Comparison of ENCODE assay signal across 1 cellular context in the genomic region with DNA sequence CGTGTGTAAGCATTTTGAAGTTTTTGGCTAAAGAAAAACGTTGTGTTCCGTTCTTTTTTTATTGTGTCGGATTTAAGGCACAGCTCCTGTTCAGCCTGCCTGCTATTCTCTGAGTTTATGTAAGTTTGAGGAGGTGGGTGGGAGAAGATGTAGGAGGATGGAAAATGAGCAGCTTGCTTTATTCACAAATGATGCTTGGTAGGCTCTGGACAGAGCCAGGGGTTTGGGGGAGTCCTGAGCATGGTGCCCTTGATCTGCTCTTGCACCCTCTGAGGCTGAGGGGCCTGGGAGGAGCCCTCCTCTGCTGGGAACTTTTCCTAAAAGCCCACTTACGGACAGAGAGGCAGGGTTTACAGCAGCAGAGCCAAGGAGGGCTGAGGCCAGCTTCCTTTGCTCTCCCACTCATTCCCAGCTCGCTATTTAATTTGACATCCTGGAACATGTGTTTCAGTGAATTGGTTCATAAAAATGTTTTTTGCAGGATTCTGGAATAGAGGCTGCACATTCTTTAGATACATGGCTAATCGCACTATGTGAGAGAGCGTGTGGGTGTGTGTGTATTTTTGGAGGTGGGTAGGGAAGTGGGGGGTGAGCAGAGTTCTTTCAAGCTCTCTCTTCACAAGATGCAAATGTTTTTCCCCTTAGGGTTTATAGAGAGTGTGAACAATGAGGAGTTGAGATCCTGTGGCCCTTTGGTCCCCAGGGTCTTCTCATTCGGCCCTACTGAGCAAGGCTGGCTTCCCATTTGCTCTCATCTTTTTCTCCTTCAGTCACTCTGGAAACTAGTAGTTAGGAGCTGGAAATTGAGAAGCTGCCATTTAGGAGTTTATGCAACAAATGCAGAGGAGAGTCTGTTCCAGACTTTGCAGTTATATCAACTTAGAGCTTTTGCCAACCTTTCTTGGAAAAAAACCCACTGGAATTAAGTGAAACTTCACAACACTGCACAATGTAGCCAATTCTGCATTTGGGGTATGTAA.
TF ChIP-seq lines count a peak whose summit lies in the region.

No MANE protein-coding gene starts in this region.

TF ChIP-seq in GM23338, 12 proteins besides CTCF, POLR2A, EP300 and RAD21 (continued from another document):
- TF ChIP-seq, protein P1, sequence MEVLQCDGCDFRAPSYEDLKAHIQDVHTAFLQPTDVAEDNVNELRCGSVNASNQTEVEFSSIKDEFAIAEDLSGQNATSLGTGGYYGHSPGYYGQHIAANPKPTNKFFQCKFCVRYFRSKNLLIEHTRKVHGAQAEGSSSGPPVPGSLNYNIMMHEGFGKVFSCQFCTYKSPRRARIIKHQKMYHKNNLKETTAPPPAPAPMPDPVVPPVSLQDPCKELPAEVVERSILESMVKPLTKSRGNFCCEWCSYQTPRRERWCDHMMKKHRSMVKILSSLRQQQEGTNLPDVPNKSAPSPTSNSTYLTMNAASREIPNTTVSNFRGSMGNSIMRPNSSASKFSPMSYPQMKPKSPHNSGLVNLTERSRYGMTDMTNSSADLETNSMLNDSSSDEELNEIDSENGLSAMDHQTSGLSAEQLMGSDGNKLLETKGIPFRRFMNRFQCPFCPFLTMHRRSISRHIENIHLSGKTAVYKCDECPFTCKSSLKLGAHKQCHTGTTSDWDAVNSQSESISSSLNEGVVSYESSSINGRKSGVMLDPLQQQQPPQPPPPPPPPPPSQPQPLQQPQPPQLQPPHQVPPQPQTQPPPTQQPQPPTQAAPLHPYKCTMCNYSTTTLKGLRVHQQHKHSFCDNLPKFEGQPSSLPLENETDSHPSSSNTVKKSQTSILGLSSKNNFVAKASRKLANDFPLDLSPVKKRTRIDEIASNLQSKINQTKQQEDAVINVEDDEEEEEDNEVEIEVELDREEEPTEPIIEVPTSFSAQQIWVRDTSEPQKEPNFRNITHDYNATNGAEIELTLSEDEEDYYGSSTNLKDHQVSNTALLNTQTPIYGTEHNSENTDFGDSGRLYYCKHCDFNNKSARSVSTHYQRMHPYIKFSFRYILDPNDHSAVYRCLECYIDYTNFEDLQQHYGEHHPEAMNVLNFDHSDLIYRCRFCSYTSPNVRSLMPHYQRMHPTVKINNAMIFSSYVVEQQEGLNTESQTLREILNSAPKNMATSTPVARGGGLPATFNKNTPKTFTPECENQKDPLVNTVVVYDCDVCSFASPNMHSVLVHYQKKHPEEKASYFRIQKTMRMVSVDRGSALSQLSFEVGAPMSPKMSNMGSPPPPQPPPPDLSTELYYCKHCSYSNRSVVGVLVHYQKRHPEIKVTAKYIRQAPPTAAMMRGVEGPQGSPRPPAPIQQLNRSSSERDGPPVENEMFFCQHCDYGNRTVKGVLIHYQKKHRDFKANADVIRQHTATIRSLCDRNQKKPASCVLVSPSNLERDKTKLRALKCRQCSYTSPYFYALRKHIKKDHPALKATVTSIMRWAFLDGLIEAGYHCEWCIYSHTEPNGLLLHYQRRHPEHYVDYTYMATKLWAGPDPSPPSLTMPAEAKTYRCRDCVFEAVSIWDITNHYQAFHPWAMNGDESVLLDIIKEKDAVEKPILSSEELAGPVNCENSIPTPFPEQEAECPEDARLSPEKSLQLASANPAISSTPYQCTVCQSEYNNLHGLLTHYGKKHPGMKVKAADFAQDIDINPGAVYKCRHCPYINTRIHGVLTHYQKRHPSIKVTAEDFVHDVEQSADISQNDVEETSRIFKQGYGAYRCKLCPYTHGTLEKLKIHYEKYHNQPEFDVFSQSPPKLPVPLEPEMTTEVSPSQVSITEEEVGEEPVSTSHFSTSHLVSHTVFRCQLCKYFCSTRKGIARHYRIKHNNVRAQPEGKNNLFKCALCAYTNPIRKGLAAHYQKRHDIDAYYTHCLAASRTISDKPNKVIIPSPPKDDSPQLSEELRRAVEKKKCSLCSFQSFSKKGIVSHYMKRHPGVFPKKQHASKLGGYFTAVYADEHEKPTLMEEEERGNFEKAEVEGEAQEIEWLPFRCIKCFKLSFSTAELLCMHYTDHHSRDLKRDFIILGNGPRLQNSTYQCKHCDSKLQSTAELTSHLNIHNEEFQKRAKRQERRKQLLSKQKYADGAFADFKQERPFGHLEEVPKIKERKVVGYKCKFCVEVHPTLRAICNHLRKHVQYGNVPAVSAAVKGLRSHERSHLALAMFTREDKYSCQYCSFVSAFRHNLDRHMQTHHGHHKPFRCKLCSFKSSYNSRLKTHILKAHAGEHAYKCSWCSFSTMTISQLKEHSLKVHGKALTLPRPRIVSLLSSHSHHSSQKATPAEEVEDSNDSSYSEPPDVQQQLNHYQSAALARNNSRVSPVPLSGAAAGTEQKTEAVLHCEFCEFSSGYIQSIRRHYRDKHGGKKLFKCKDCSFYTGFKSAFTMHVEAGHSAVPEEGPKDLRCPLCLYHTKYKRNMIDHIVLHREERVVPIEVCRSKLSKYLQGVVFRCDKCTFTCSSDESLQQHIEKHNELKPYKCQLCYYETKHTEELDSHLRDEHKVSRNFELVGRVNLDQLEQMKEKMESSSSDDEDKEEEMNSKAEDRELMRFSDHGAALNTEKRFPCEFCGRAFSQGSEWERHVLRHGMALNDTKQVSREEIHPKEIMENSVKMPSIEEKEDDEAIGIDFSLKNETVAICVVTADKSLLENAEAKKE (CRISPR knock-in tag; IDR thresholded peaks at IDR 0.05), result no peak
- TF ChIP-seq ZNF114 (CRISPR knock-in tag; IDR thresholded peaks at IDR 0.05), result no peak
- no peak for TF ChIP-seq CREB1 (CRISPR knock-in tag; IDR thresholded peaks at IDR 0.05; ENCODE audit: low read depth)
- TF ChIP-seq JUNB (IDR thresholded peaks at IDR 0.05; ENCODE audit: unreplicated experiment), result no peak
- TF ChIP-seq EZH2 (IDR thresholded peaks at IDR 0.05; ENCODE audit: low read depth, unreplicated experiment), result no peak
